In the genomic region with DNA sequence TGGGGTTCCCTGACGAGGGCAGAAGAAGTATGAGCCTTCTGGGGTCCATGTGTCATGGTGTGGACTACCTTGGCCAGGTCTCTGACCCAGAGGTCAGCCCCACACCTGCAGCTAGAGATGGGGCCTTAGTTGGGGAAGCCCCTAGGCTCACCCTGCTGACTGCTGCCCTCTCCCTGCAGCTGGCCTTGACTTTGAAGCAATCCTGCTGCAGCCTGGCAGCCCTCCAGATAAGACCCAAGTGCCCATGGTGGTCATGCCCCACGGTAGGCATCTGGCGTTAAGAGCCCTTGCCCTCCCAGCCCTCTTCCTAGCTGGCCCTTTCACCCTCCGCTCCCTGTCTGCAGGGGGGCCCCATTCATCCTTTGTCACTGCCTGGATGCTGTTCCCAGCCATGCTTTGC, we compare ENCODE assay signal across 7 cellular contexts. TPM values are rescaled to one million over a fixed set of nuclear protein-coding genes. Genes with fewer than 3 reads are reported as not detected.
"Had no signal": no experiment of that assay in that cellular context is flagged by ENCODE, and none has a peak within 500 bp of the region (broad histone marks: within the 10 kb centered on the region; RNA-seq: fewer than 3 reads in every experiment).

No MANE protein-coding gene starts in this region.

- ATAC-seq: K562 had no signal

- FAIRE-seq: HTR-8/SVneo, K562 had no signal

- H3K4me2 ChIP-seq: KMS-11 had no signal

- H3K9ac ChIP-seq: KMS-11 had no signal

- H3K4me3 ChIP-seq: K562 had no signal

- H3K27ac ChIP-seq: HL-60, KMS-11 had no signal

- DNase-seq: IMR-90, KBM-7, KG1 had no signal

RNA-seq across cellular contexts. Expression of gene AMIGO3, which starts 37.9 kb away (rescaled TPM):
- total RNA-seq: IMR-90 had no signal
